ENCODE assay signal across 1 cellular context in genomic region chr3:141321109-141321497, GRCh38.
TF ChIP-seq lines count a peak whose summit lies in the region.

No MANE protein-coding gene starts in this region.

TF ChIP-seq in K562, 482 proteins besides CTCF, POLR2A, EP300 and RAD21 (continued from another document):
- TF ChIP-seq, protein P1, sequence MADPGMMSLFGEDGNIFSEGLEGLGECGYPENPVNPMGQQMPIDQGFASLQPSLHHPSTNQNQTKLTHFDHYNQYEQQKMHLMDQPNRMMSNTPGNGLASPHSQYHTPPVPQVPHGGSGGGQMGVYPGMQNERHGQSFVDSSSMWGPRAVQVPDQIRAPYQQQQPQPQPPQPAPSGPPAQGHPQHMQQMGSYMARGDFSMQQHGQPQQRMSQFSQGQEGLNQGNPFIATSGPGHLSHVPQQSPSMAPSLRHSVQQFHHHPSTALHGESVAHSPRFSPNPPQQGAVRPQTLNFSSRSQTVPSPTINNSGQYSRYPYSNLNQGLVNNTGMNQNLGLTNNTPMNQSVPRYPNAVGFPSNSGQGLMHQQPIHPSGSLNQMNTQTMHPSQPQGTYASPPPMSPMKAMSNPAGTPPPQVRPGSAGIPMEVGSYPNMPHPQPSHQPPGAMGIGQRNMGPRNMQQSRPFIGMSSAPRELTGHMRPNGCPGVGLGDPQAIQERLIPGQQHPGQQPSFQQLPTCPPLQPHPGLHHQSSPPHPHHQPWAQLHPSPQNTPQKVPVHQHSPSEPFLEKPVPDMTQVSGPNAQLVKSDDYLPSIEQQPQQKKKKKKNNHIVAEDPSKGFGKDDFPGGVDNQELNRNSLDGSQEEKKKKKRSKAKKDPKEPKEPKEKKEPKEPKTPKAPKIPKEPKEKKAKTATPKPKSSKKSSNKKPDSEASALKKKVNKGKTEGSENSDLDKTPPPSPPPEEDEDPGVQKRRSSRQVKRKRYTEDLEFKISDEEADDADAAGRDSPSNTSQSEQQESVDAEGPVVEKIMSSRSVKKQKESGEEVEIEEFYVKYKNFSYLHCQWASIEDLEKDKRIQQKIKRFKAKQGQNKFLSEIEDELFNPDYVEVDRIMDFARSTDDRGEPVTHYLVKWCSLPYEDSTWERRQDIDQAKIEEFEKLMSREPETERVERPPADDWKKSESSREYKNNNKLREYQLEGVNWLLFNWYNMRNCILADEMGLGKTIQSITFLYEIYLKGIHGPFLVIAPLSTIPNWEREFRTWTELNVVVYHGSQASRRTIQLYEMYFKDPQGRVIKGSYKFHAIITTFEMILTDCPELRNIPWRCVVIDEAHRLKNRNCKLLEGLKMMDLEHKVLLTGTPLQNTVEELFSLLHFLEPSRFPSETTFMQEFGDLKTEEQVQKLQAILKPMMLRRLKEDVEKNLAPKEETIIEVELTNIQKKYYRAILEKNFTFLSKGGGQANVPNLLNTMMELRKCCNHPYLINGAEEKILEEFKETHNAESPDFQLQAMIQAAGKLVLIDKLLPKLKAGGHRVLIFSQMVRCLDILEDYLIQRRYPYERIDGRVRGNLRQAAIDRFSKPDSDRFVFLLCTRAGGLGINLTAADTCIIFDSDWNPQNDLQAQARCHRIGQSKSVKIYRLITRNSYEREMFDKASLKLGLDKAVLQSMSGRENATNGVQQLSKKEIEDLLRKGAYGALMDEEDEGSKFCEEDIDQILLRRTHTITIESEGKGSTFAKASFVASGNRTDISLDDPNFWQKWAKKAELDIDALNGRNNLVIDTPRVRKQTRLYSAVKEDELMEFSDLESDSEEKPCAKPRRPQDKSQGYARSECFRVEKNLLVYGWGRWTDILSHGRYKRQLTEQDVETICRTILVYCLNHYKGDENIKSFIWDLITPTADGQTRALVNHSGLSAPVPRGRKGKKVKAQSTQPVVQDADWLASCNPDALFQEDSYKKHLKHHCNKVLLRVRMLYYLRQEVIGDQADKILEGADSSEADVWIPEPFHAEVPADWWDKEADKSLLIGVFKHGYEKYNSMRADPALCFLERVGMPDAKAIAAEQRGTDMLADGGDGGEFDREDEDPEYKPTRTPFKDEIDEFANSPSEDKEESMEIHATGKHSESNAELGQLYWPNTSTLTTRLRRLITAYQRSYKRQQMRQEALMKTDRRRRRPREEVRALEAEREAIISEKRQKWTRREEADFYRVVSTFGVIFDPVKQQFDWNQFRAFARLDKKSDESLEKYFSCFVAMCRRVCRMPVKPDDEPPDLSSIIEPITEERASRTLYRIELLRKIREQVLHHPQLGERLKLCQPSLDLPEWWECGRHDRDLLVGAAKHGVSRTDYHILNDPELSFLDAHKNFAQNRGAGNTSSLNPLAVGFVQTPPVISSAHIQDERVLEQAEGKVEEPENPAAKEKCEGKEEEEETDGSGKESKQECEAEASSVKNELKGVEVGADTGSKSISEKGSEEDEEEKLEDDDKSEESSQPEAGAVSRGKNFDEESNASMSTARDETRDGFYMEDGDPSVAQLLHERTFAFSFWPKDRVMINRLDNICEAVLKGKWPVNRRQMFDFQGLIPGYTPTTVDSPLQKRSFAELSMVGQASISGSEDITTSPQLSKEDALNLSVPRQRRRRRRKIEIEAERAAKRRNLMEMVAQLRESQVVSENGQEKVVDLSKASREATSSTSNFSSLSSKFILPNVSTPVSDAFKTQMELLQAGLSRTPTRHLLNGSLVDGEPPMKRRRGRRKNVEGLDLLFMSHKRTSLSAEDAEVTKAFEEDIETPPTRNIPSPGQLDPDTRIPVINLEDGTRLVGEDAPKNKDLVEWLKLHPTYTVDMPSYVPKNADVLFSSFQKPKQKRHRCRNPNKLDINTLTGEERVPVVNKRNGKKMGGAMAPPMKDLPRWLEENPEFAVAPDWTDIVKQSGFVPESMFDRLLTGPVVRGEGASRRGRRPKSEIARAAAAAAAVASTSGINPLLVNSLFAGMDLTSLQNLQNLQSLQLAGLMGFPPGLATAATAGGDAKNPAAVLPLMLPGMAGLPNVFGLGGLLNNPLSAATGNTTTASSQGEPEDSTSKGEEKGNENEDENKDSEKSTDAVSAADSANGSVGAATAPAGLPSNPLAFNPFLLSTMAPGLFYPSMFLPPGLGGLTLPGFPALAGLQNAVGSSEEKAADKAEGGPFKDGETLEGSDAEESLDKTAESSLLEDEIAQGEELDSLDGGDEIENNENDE (IDR thresholded peaks at IDR 0.05; ENCODE audit: low read depth, low read length) = no peak
- TF ChIP-seq CREB5 (CRISPR knock-in tag; IDR thresholded peaks at IDR 0.05) (no peak), CTCFL (IDR thresholded peaks at IDR 0.05; ENCODE audit: borderline replicate concordance, insufficient read depth, low read depth, low read length, poor library complexity, severe bottlenecking) (no peak), MEF2A (IDR thresholded peaks at IDR 0.05; ENCODE audit: control insufficient read depth, low read depth, low read length) (no peak), BHLHE40 (IDR thresholded peaks at IDR 0.05; ENCODE audit: low read length) (0 out of 2 replicates have a peak, but pooled peaks have one; percentile 11), KDM2B (CRISPR knock-in tag; IDR thresholded peaks at IDR 0.05) (no peak), HNRNPK (IDR thresholded peaks at IDR 0.05; ENCODE audit: low read depth, low read length, poor library complexity, severe bottlenecking) (no peak), RAD51 (IDR thresholded peaks at IDR 0.05; ENCODE audit: borderline replicate concordance, low read depth) (no peak)
